In genomic region chr1:205616563-205617293, GRCh38 we compare ENCODE assay signal across 10 cellular contexts. TPM values are rescaled to one million over a fixed set of nuclear protein-coding genes. Genes with fewer than 3 reads are reported as not detected.
DNase-seq lines count a peak whose midpoint lies in the region; ATAC-seq and TF ChIP-seq lines count a peak whose summit lies in the region.
"Had no signal": no experiment of that assay in that cellular context is flagged by ENCODE, and none has a peak within 500 bp of the region (broad histone marks: within the 10 kb centered on the region; RNA-seq: fewer than 3 reads in every experiment).

No MANE protein-coding gene starts in this region.

- no peaks in the 10 kb centered on the region for H3K27me3 ChIP-seq in sigmoid colon
- H3K27me3 ChIP-seq: dorsolateral prefrontal cortex had no signal

- DNase-seq in GM20000 (ENCODE audit: low spot score), result peak; percentile 22
- DNase-seq in mucosa of descending colon, result no peak
- DNase-seq in DMS79 treated with DMSO at 0.1 percent for 48 hours (lab: John Stamatoyannopoulos, UW), result no peak
- DNase-seq in sigmoid colon, result no peak
- DNase-seq in NCI-H226, result no peak
- DNase-seq: activated CD4-positive, alpha-beta T cell treated with anti-CD3 and anti-CD28 coated beads, Interleukin-2, amount 10 ng/mL, durations not matched to agents 7 days and 5 days; amniotic stem cell; dorsolateral prefrontal cortex had no signal

- intact Hi-C loops in mucosa of descending colon (cut with DNase I, micrococcal nuclease) (no loop called here), sigmoid colon (cut with DNase I) (no loop called here)

- no peak for TF ChIP-seq EP300 in sigmoid colon (IDR thresholded peaks at IDR 0.05)

- ATAC-seq in GM18505 (IDR thresholded peaks at IDR 0.05; ENCODE audit: unreplicated experiment) (peak; percentile 73), HG03378 (IDR thresholded peaks at IDR 0.05; ENCODE audit: unreplicated experiment) (peak; percentile 70), mucosa of descending colon (peak; percentile 88)

- H3K36me3 ChIP-seq in mucosa of descending colon (ENCODE audit: low read depth) (no peaks in the 10 kb centered on the region), sigmoid colon (peaks cover 7 to 95% (median 22%) of the 10 kb centered on the region in 4 donors)

- no peak overlapping the region for H3K4me3 ChIP-seq in mucosa of descending colon
- no peak overlapping the region for H3K4me3 ChIP-seq in sigmoid colon
- H3K4me3 ChIP-seq: dorsolateral prefrontal cortex had no signal

- TF ChIP-seq POLR2A in GM18505 (IDR thresholded peaks at IDR 0.05; ENCODE audit: borderline replicate concordance, extremely low read depth, insufficient read depth, insufficient read length), result no peak
- TF ChIP-seq POLR2A in sigmoid colon (IDR thresholded peaks at IDR 0.05), result no peak

- H3K9me3 ChIP-seq in mucosa of descending colon, result no peaks in the 10 kb centered on the region
- H3K9me3 ChIP-seq in sigmoid colon, result no peaks in the 10 kb centered on the region

- 22 to 68% methylated on average over 1 of the region's 1 CpG for WGBS in sigmoid colon, 2 donors

- H3K4me1 ChIP-seq in mucosa of descending colon (ENCODE audit: low read depth), result no peaks in the 10 kb centered on the region
- H3K4me1 ChIP-seq in sigmoid colon, result no peaks in the 10 kb centered on the region

- no peak overlapping the region for H3K27ac ChIP-seq in sigmoid colon

- TF ChIP-seq CTCF in GM20000 (IDR thresholded peaks at IDR 0.05; ENCODE audit: extremely low read depth, missing control alignments) (no peak), mucosa of descending colon (IDR thresholded peaks at IDR 0.05) (no peak), sigmoid colon (IDR thresholded peaks at IDR 0.05) (no peak)

RNA-seq across cellular contexts. Expression of gene ELK4, which starts 15.1 kb away (rescaled TPM):
- total RNA-seq in mucosa of descending colon (10 to 100 TPM; 43.1 to 60.6 (median 47.6) TPM), sigmoid colon (10 to 100 TPM; 18.6 to 21.0 (median 20.1) TPM)
- polyA plus RNA-seq in sigmoid colon, result 10 to 100 TPM in 1 of 3 donors, 1 to 10 TPM in 2; 2.4 to 10.3 (median 3.9) TPM
